In the genomic region with DNA sequence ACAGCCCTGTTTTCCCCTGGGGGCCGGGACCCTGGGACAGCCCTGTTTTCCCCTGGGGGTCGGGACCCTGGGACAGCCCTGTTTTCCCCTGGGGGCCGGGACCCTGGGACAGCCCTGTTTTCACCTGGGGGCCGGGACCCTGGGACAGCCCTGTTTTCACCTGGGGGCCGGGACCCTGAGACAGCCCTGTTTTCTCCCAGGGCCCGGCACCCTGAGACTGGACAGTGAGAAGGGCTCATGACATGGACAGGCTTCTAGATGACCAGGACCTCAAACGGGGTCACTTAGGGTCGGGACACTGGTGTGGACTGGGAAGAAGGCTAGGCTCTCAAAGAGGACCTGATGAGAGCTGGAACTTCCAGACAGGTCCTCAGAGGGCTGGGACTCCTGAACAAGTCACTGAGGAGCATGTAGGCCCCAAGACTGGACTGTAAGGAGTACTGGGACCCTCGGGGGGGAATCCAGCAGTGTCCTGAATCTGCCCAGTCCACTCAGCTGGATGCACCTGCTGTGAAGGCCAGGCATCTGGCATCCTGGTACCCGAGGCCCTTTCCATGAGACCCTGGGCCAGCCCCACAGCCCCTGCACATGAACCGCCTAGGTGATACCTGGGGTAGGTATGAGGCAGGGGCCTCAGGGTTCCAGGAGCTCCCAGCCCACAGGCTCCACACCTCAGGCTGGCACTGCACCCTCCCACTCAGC, we compare ENCODE assay signal across 13 cellular contexts. TPM values are rescaled to one million over a fixed set of nuclear protein-coding genes. Genes with fewer than 3 reads are reported as not detected.
A peak's percentile ranks its signal among the peaks of the same experiment; 100 is the strongest.
DNase-seq lines count a peak whose midpoint lies in the region; ATAC-seq and TF ChIP-seq lines count a peak whose summit lies in the region.
"Had no signal": no experiment of that assay in that cellular context is flagged by ENCODE, and none has a peak within 500 bp of the region (broad histone marks: within the 10 kb centered on the region; RNA-seq: fewer than 3 reads in every experiment).

No MANE protein-coding gene starts in this region.

- H3K9me3 ChIP-seq in CD8-positive, alpha-beta memory T cell (ENCODE audit: low read length), result no peaks in the 10 kb centered on the region
- H3K9me3 ChIP-seq in T-helper 17 cell (ENCODE audit: control insufficient read depth, low read length, poor library complexity, severe bottlenecking), result no peaks in the 10 kb centered on the region
- H3K9me3 ChIP-seq: Caco-2, SJCRH30 had no signal

- CTCF ChIA-PET in CD8-positive, alpha-beta memory T cell (lab: Charles Lee), result no interaction called here

- peak overlapping the region in 2 of 8 donors; percentile 22 to 26 for H3K27ac Mint-ChIP-seq in CD8-positive, alpha-beta memory T cell
- no peak overlapping the region for H3K27ac Mint-ChIP-seq in T-helper 17 cell
- no peak overlapping the region for H3K27ac Mint-ChIP-seq in glutamatergic neuron (ENCODE audit: unreplicated experiment)
- no peak overlapping the region for H3K27ac Mint-ChIP-seq in type B pancreatic cell

- in situ Hi-C loops in ACHN (cut with HindIII; ENCODE audit: low pct_ligation_motif_present, low pct_unique_long_range_greater_than_20kb, low sequenced_read_pairs), result no loop called here

- H3K9me3 Mint-ChIP-seq in CD8-positive, alpha-beta memory T cell, result no peaks in the 10 kb centered on the region
- H3K9me3 Mint-ChIP-seq in glutamatergic neuron (ENCODE audit: unreplicated experiment), result peaks cover 4% of the 10 kb centered on the region
- H3K9me3 Mint-ChIP-seq in type B pancreatic cell, result no peaks in the 10 kb centered on the region

- ATAC-seq in T-helper 17 cell (no peak), GM19328 (IDR thresholded peaks at IDR 0.05; ENCODE audit: unreplicated experiment) (no peak)

- POLR2A ChIA-PET in CD8-positive, alpha-beta memory T cell (lab: Charles Lee), result no interaction called here

- no peaks in the 10 kb centered on the region for H3K27me3 ChIP-seq in CD8-positive, alpha-beta memory T cell (ENCODE audit: insufficient read depth, low read length, poor library complexity, severe bottlenecking)
- no peaks in the 10 kb centered on the region for H3K27me3 ChIP-seq in rectal smooth muscle tissue (ENCODE audit: control insufficient read depth, insufficient read depth, low read length)
- H3K27me3 ChIP-seq: SJCRH30 had no signal

- H3K4me1 ChIP-seq in CD8-positive, alpha-beta memory T cell (ENCODE audit: insufficient read depth, low read length), result peaks cover 13% of the 10 kb centered on the region
- H3K4me1 ChIP-seq in rectal smooth muscle tissue (ENCODE audit: control insufficient read depth, insufficient read depth, low read length), result peaks cover 13% of the 10 kb centered on the region
- H3K4me1 ChIP-seq: Caco-2, SJCRH30 had no signal

- peak overlapping the region in 5 of 7 donors; percentile 41 to 78 (median 56) for H3K4me3 Mint-ChIP-seq in CD8-positive, alpha-beta memory T cell
- peak overlapping the region; percentile 45 for H3K4me3 Mint-ChIP-seq in T-helper 17 cell
- H3K4me3 Mint-ChIP-seq in glutamatergic neuron (ENCODE audit: unreplicated experiment), result peak overlapping the region; percentile 38
- H3K4me3 Mint-ChIP-seq in type B pancreatic cell, result no peak overlapping the region

- peaks cover 21 to 47% (median 36%) of the 10 kb centered on the region in 3 donors for H3K4me1 Mint-ChIP-seq in CD8-positive, alpha-beta memory T cell
- H3K4me1 Mint-ChIP-seq in T-helper 17 cell, result peaks cover 22% of the 10 kb centered on the region
- H3K4me1 Mint-ChIP-seq in glutamatergic neuron (ENCODE audit: low read depth, unreplicated experiment), result peaks cover 15% of the 10 kb centered on the region
- peaks cover 19% of the 10 kb centered on the region for H3K4me1 Mint-ChIP-seq in type B pancreatic cell (ENCODE audit: unreplicated experiment)

- no peaks in the 10 kb centered on the region for H3K27me3 Mint-ChIP-seq in CD8-positive, alpha-beta memory T cell
- H3K27me3 Mint-ChIP-seq in T-helper 17 cell, result no peaks in the 10 kb centered on the region
- H3K27me3 Mint-ChIP-seq in glutamatergic neuron (ENCODE audit: unreplicated experiment), result no peaks in the 10 kb centered on the region
- no peaks in the 10 kb centered on the region for H3K27me3 Mint-ChIP-seq in type B pancreatic cell

- DNase-seq in CD8-positive, alpha-beta memory T cell, result no peak
- no peak for DNase-seq in T-helper 17 cell
- no peak for DNase-seq in glutamatergic neuron
- no peak for DNase-seq in ACHN
- DNase-seq in DMS114 treated with DMSO at 0.1 percent for 48 hours (lab: John Stamatoyannopoulos, UW; ENCODE audit: unreplicated experiment), result no peak
- no peak for DNase-seq in type B pancreatic cell (ENCODE audit: extremely low spot score, unreplicated experiment)
- DNase-seq: H7, NCI-H2029 treated with DMSO at 0.1 percent for 48 hours, NCI-H82, SJCRH30 had no signal

- no peak for TF ChIP-seq CTCF in glutamatergic neuron (IDR thresholded peaks at IDR 0.05; ENCODE audit: partially characterized antibody, unreplicated experiment)
- TF ChIP-seq CTCF in type B pancreatic cell (conservative IDR thresholded peaks at IDR 0.05), result no peak

- no peak overlapping the region for H3K27ac ChIP-seq in CD8-positive, alpha-beta memory T cell (ENCODE audit: low read depth, low read length)
- H3K27ac ChIP-seq in rectal smooth muscle tissue (ENCODE audit: low read depth, low read length), result no peak overlapping the region
- H3K27ac ChIP-seq: SJCRH30 had no signal

- peaks cover 0 to 5% (median 0%) of the 10 kb centered on the region in 3 donors for H3K36me3 Mint-ChIP-seq in CD8-positive, alpha-beta memory T cell
- H3K36me3 Mint-ChIP-seq in T-helper 17 cell (ENCODE audit: low read depth) (no peaks in the 10 kb centered on the region), glutamatergic neuron (ENCODE audit: unreplicated experiment) (peaks cover 7% of the 10 kb centered on the region), type B pancreatic cell (peaks cover 22% of the 10 kb centered on the region)

- H3K4me3 ChIP-seq in CD8-positive, alpha-beta memory T cell (ENCODE audit: low read length), result no peak overlapping the region
- H3K4me3 ChIP-seq in rectal smooth muscle tissue (ENCODE audit: low read length), result peak overlapping the region; percentile 21
- H3K4me3 ChIP-seq: SJCRH30 had no signal

- H3K36me3 ChIP-seq in CD8-positive, alpha-beta memory T cell (ENCODE audit: insufficient read depth, low read length), result no peaks in the 10 kb centered on the region
- no peaks in the 10 kb centered on the region for H3K36me3 ChIP-seq in rectal smooth muscle tissue (ENCODE audit: control insufficient read depth, insufficient read depth, low read length)

- H3K9ac ChIP-seq in rectal smooth muscle tissue (ENCODE audit: low read length), result no peak overlapping the region

RNA-seq across cellular contexts. Expression of a gene that starts 2.4 kb away (rescaled TPM):
- 10 to 100 TPM; 24.7 to 26.1 TPM for total RNA-seq in CD8-positive, alpha-beta memory T cell
- polyA plus RNA-seq in CD8-positive, alpha-beta memory T cell, result 4.8 TPM
- 10 to 100 TPM; 31.3 to 38.0 TPM for total RNA-seq in T-helper 17 cell
- 122 TPM for total RNA-seq in glutamatergic neuron (ENCODE audit: unreplicated experiment)
- 64.3 and 66.7 TPM in 2 replicates for total RNA-seq in type B pancreatic cell (ENCODE audit: low replicate concordance)

RNA-seq across cellular contexts. Expression of a gene that starts 19.1 kb away (rescaled TPM):
- 1 to 10 TPM in 1 of 2 experiments, under 1 TPM in 1; 0.80 to 1.1 TPM for total RNA-seq in CD8-positive, alpha-beta memory T cell
- 0.52 TPM for polyA plus RNA-seq in CD8-positive, alpha-beta memory T cell
- total RNA-seq in T-helper 17 cell (1 to 10 TPM; 1.1 to 2.7 TPM), glutamatergic neuron (ENCODE audit: unreplicated experiment) (not detected), type B pancreatic cell (ENCODE audit: low replicate concordance) (2.5 and 3.3 TPM in 2 replicates)
- total RNA-seq: SJCRH30 had no signal

RNA-seq across cellular contexts. Expression of a gene that starts 33.7 kb away (rescaled TPM):
- total RNA-seq in CD8-positive, alpha-beta memory T cell, result 10 to 100 TPM; 17.1 to 19.5 TPM
- 5.2 TPM for polyA plus RNA-seq in CD8-positive, alpha-beta memory T cell
- 10 to 100 TPM; 20.3 to 22.9 TPM for total RNA-seq in T-helper 17 cell
- total RNA-seq in glutamatergic neuron (ENCODE audit: unreplicated experiment), result 13.6 TPM
- total RNA-seq in type B pancreatic cell (ENCODE audit: low replicate concordance), result 20.2 and 21.3 TPM in 2 replicates

RNA-seq across cellular contexts. Expression of a gene that starts 34.0 kb away (rescaled TPM):
- total RNA-seq in CD8-positive, alpha-beta memory T cell, result 100 to 1,000 TPM; 284 to 291 TPM
- polyA plus RNA-seq in CD8-positive, alpha-beta memory T cell, result 441 TPM
- 100 to 1,000 TPM in 1 of 2 donors, 10 to 100 TPM in 1; 98.4 to 120 TPM for total RNA-seq in T-helper 17 cell
- total RNA-seq in glutamatergic neuron (ENCODE audit: unreplicated experiment), result 230 TPM
- total RNA-seq in type B pancreatic cell (ENCODE audit: low replicate concordance), result 285 and 363 TPM in 2 replicates
